Comparison of ENCODE assay signal across 8 cellular contexts in the genomic region with DNA sequence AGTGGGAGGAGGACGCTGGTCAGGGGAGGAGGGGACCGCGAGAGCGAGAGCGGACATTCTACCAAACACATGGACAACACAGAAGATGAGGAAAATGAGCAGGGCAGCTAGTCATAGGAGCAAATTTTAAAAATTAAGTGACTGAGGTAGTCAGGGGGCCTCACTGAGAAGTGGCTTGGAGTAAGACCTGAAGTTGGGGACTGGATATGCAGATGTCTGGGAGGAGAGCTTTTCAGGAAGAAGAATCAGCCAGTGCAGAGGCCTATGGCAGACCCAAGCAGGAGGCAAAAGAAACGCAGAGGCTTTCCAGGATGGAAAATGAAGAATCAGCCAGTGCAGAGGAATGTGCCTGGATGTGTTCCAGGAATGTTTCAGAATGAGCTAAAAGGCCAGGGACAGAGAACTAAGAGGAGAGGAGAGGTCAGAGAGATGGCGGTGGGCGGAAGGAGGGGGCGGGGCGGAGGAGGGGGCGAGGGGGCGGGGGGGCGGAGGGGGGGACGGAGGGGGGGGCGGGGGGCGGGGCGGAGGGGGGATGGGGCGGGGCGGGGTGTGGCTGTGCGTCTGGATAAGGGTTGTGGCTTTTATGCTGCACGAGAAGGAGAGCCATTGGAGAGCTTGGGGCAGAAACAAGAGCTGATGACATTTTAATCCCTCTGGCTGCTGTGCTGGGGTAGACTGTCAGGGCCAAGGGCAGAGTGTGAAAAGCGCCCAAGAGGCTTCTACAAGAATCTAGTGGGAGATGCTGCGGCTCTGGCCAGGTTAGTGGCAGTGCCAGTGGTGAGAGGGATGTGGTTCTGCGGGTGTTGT.
DNase-seq lines count a peak whose midpoint lies in the region; ATAC-seq lines count a peak whose summit lies in the region.

No MANE protein-coding gene starts in this region.

- H3K27me3 ChIP-seq in SJSA1 (replicated peaks), result no peaks in the 10 kb centered on the region
- peaks cover 3% of the 10 kb centered on the region for H3K27me3 ChIP-seq in effector memory CD4-positive, alpha-beta T cell (replicated peaks; ENCODE audit: control insufficient read depth, insufficient read depth, low read length, poor library complexity, severe bottlenecking)

- H3K27ac ChIP-seq in SJSA1, result peak overlapping the region; percentile 36
- H3K27ac ChIP-seq in effector memory CD4-positive, alpha-beta T cell (ENCODE audit: insufficient read depth, low read length, poor library complexity, severe bottlenecking), result no peak overlapping the region
- peak overlapping the region; percentile 51 for H3K27ac ChIP-seq in substantia nigra (ENCODE audit: low read depth, low read length, poor library complexity, severe bottlenecking)

- no peaks in the 10 kb centered on the region for H3K9me3 ChIP-seq in SJSA1 (replicated peaks)
- H3K9me3 ChIP-seq in effector memory CD4-positive, alpha-beta T cell (ENCODE audit: control insufficient read depth, low read length), result no peaks in the 10 kb centered on the region

- H3K4me1 ChIP-seq in SJSA1 (replicated peaks), result peaks cover 26% of the 10 kb centered on the region
- peaks cover 7% of the 10 kb centered on the region for H3K4me1 ChIP-seq in effector memory CD4-positive, alpha-beta T cell (ENCODE audit: control insufficient read depth, insufficient read depth, low read length, poor library complexity, severe bottlenecking)

- peak overlapping the region; percentile 19 for H3K4me3 ChIP-seq in SJSA1
- peak overlapping the region; percentile 31 for H3K4me3 ChIP-seq in effector memory CD4-positive, alpha-beta T cell (ENCODE audit: insufficient read depth, low read depth, low read length, poor library complexity, severe bottlenecking)

- no peaks in the 10 kb centered on the region for H3K36me3 ChIP-seq in SJSA1
- no peaks in the 10 kb centered on the region for H3K36me3 ChIP-seq in effector memory CD4-positive, alpha-beta T cell (ENCODE audit: control insufficient read depth, insufficient read depth, low read length)

- ATAC-seq in HG03159 (IDR thresholded peaks at IDR 0.05; ENCODE audit: unreplicated experiment), result peak; percentile 3
- no peak for ATAC-seq in GM19463 (IDR thresholded peaks at IDR 0.05; ENCODE audit: unreplicated experiment)
- no peak for ATAC-seq in GM19395 (IDR thresholded peaks at IDR 0.05; ENCODE audit: unreplicated experiment)

- peak; percentile 82 for DNase-seq in DMS 273 (lab: John Stamatoyannopoulos, UW; ENCODE audit: unreplicated experiment)
- peak; percentile 80 to 95 for DNase-seq in SJSA1 (ENCODE audit: low read depth in 1 of 2, low spot score in 2 of 2)
- no peak for DNase-seq in effector memory CD4-positive, alpha-beta T cell
- peak; percentile 71 to 94 for DNase-seq in lung microvascular endothelial cell (ENCODE audit: low read depth in 2 of 2)
- DNase-seq in substantia nigra (lab: John Stamatoyannopoulos, UW), result peak in 20 of 49 donors; percentile 7 to 74 (median 50)

Comparison
In these comparisons a context has a peak if more than half of its experiments do, and no peak if none do; other contexts are left out.
1. DNase-seq: peak in DMS 273 (single experiment), SJSA1 (2 of 2) and lung microvascular endothelial cell (2 of 2); none in effector memory CD4-positive, alpha-beta T cell (0 of 3).